Comparison of ENCODE assay signal across 22 cellular contexts in the genomic region with DNA sequence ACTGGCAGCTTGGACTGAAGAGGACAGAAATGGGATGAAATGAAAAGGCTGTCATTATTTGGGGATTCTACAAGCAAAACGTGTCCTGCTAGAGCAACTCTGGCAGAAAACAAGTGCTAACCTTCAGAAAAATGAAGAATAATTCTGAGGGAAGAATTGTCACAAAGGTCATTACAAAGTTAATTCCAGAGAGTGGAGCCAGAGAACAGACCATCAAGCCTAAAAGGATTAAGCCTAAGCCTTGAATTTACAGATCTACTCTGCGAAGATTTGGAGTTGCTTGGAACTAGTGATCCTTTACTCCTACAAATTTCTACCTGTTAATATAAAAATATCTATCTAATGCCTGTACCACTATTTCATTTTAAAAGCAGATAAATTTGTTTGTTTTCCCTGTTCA.
"Had no signal": no experiment of that assay in that cellular context is flagged by ENCODE, and none has a peak within 500 bp of the region (broad histone marks: within the 10 kb centered on the region; RNA-seq: fewer than 3 reads in every experiment).

No MANE protein-coding gene starts in this region.

- H3K36me3 ChIP-seq: breast epithelium, esophagus squamous epithelium, gastroesophageal sphincter, pancreas, prostate gland, tibial nerve had no signal

- H3K27ac ChIP-seq: breast epithelium, esophagus squamous epithelium, gastroesophageal sphincter, pancreas, prostate gland, tibial nerve had no signal

- H3K27ac Mint-ChIP-seq: activated CD4-positive, alpha-beta memory T cell treated with anti-CD3 and anti-CD28 coated beads, Interleukin-2, amount 10 ng/mL, durations not matched to agents 7 days and 5 days; activated naive CD4-positive, alpha-beta T cell treated with anti-CD3 and anti-CD28 coated beads, Interleukin-2, amount 50 U/mL, for 24 hours; activated T-helper 17 cell treated with anti-CD3 and anti-CD28 coated beads, Interleukin-2, amount 50 U/mL, for 72 hours; naive B cell; nephron progenitor cell; T-cell had no signal

- H3K9me3 ChIP-seq: breast epithelium, esophagus squamous epithelium, gastroesophageal sphincter, pancreas, prostate gland had no signal

- H3K4me1 Mint-ChIP-seq: activated CD4-positive, alpha-beta memory T cell treated with anti-CD3 and anti-CD28 coated beads, Interleukin-2, amount 10 ng/mL, durations not matched to agents 7 days and 5 days; activated naive CD4-positive, alpha-beta T cell treated with anti-CD3 and anti-CD28 coated beads, Interleukin-2, amount 50 U/mL, for 24 hours; activated T-helper 17 cell treated with anti-CD3 and anti-CD28 coated beads, Interleukin-2, amount 50 U/mL, for 72 hours; naive B cell; nephron progenitor cell; T-cell had no signal

- H3K27me3 ChIP-seq: breast epithelium, esophagus squamous epithelium, gastroesophageal sphincter, pancreas, tibial nerve had no signal

- H3K4me3 Mint-ChIP-seq: activated CD4-positive, alpha-beta memory T cell treated with anti-CD3 and anti-CD28 coated beads, Interleukin-2, amount 10 ng/mL, durations not matched to agents 7 days and 5 days; activated naive CD4-positive, alpha-beta T cell treated with anti-CD3 and anti-CD28 coated beads, Interleukin-2, amount 50 U/mL, for 24 hours; activated T-cell treated with anti-CD3 and anti-CD28 coated beads, Interleukin-2, amount 50 U/mL, for 4 hours; activated T-helper 17 cell treated with anti-CD3 and anti-CD28 coated beads, Interleukin-2, amount 50 U/mL, for 72 hours; naive B cell; nephron progenitor cell; T-cell had no signal

- H3K4me1 ChIP-seq: breast epithelium, esophagus squamous epithelium, gastroesophageal sphincter, pancreas, prostate gland, tibial nerve had no signal

- DNase-seq: activated CD4-positive, alpha-beta memory T cell treated with anti-CD3 and anti-CD28 coated beads, Interleukin-2, amount 10 ng/mL, durations not matched to agents 7 days and 5 days; activated CD4-positive, alpha-beta T cell treated with anti-CD3 and anti-CD28 coated beads for 48 hours; activated T-cell treated with anti-CD3 and anti-CD28 coated beads, Interleukin-2, amount 50 U/mL, for 4 hours; central memory CD4-positive, alpha-beta T cell; esophagus squamous epithelium; head of caudate nucleus; hippocampal formation; left cardiac atrium; left ventricle myocardium superior; naive B cell; nephron progenitor cell; pancreas; retina; stimulated activated CD4-positive, alpha-beta T cell treated with anti-CD3 and anti-CD28 coated beads, Interleukin-2, amount 100 ng/mL, for 48 hours; stimulated activated naive CD4-positive, alpha-beta T cell treated with Interleukin-2 at 50 U/mL for 16 hours; T-cell had no signal

- H3K27me3 Mint-ChIP-seq: activated CD4-positive, alpha-beta memory T cell treated with anti-CD3 and anti-CD28 coated beads, Interleukin-2, amount 10 ng/mL, durations not matched to agents 7 days and 5 days; activated naive CD4-positive, alpha-beta T cell treated with anti-CD3 and anti-CD28 coated beads, Interleukin-2, amount 50 U/mL, for 24 hours; activated T-helper 17 cell treated with anti-CD3 and anti-CD28 coated beads, Interleukin-2, amount 50 U/mL, for 72 hours; naive B cell; T-cell had no signal

- H3K36me3 Mint-ChIP-seq: activated naive CD4-positive, alpha-beta T cell treated with anti-CD3 and anti-CD28 coated beads, Interleukin-2, amount 50 U/mL, for 24 hours; naive B cell; T-cell had no signal

- H3K4me3 ChIP-seq: breast epithelium, esophagus squamous epithelium, gastroesophageal sphincter, pancreas, prostate gland, tibial nerve had no signal

- H3K9me3 Mint-ChIP-seq: activated naive CD4-positive, alpha-beta T cell treated with anti-CD3 and anti-CD28 coated beads, Interleukin-2, amount 50 U/mL, for 24 hours had no signal
